ENCODE assay signal across 27 cellular contexts in genomic region chr22:35596821-35597220, GRCh38. TPM values are rescaled to one million over a fixed set of nuclear protein-coding genes. Genes with fewer than 3 reads are reported as not detected.
DNase-seq lines count a peak whose midpoint lies in the region; ATAC-seq lines count a peak whose summit lies in the region.
"Had no signal": no experiment of that assay in that cellular context is flagged by ENCODE, and none has a peak within 500 bp of the region (broad histone marks: within the 10 kb centered on the region; RNA-seq: fewer than 3 reads in every experiment).

No MANE protein-coding gene starts in this region.

- no peak overlapping the region for H3K9ac ChIP-seq in stomach smooth muscle (ENCODE audit: low read length in 2 of 2)
- H3K9ac ChIP-seq: BLaER1 treated with 17β-estradiol and CSF1 and Interleukin-3, amounts not matched to agents 10 nM and 100 nM had no signal

- H3K4me1 ChIP-seq in stomach smooth muscle (ENCODE audit: control insufficient read depth, insufficient read depth, low read length), result peaks cover 30% of the 10 kb centered on the region
- H3K4me1 ChIP-seq: HAP-1 had no signal

- no peaks in the 10 kb centered on the region for H3K36me3 ChIP-seq in stomach smooth muscle (ENCODE audit: control insufficient read depth in 2 of 2, insufficient read depth in 2 of 2, low read length in 2 of 2)
- H3K36me3 ChIP-seq: BLaER1 treated with 17β-estradiol and CSF1 and Interleukin-3, amounts not matched to agents 10 nM and 100 nM; HAP-1; transverse colon had no signal

- H3K4me1 Mint-ChIP-seq in activated naive CD8-positive, alpha-beta T cell treated with anti-CD3 and anti-CD28 coated beads for 36 hours, result no peaks in the 10 kb centered on the region
- H3K4me1 Mint-ChIP-seq: activated T-helper 17 cell treated with anti-CD3 and anti-CD28 coated beads, Interleukin-2, amount 50 U/mL, for 72 hours had no signal

- H3K27ac Mint-ChIP-seq in activated naive CD8-positive, alpha-beta T cell treated with anti-CD3 and anti-CD28 coated beads for 36 hours, result no peak overlapping the region
- H3K27ac Mint-ChIP-seq: activated CD8-positive, alpha-beta T cell treated with anti-CD3 and anti-CD28 coated beads for 36 hours; activated naive CD4-positive, alpha-beta T cell treated with anti-CD3 and anti-CD28 coated beads, Interleukin-2, amount 50 U/mL, for 72 hours; activated T-helper 17 cell treated with anti-CD3 and anti-CD28 coated beads, Interleukin-2, amount 50 U/mL, for 72 hours had no signal

- intact Hi-C loops in left cardiac atrium (cut with DNase I), result no loop called here

- H3K9me3 ChIP-seq in stomach smooth muscle (ENCODE audit: control insufficient read depth in 2 of 2, low read length in 2 of 2), result no peaks in the 10 kb centered on the region
- H3K9me3 ChIP-seq: BLaER1 treated with 17β-estradiol and CSF1 and Interleukin-3, amounts not matched to agents 10 nM and 100 nM; HAP-1; transverse colon had no signal

- H3K36me3 Mint-ChIP-seq in activated naive CD8-positive, alpha-beta T cell treated with anti-CD3 and anti-CD28 coated beads for 36 hours, result no peaks in the 10 kb centered on the region
- H3K36me3 Mint-ChIP-seq: activated naive CD4-positive, alpha-beta T cell treated with anti-CD3 and anti-CD28 coated beads, Interleukin-2, amount 50 U/mL, for 72 hours had no signal

- DNase-seq in astrocyte of the hippocampus (ENCODE audit: low read depth, low spot score) (peak; percentile 31), left cardiac atrium (no peak), myocyte (ENCODE audit: low read depth) (peak; percentile 69), amniotic stem cell (lab: John Stamatoyannopoulos, UW) (no peak)
- no peak for DNase-seq in activated naive CD8-positive, alpha-beta T cell treated with anti-CD3 and anti-CD28 coated beads for 36 hours
- DNase-seq: activated CD8-positive, alpha-beta T cell treated with anti-CD3 and anti-CD28 coated beads for 36 hours; COR-L47; DMS79 treated with DMSO at 0.1 percent for 48 hours; glutamatergic neuron; KBM-7; NCI-H2029; NCI-H69; T-helper 2 cell; transverse colon had no signal

- ATAC-seq in left cardiac atrium (peak; percentile 60 to 68), HG02588 (IDR thresholded peaks at IDR 0.05; ENCODE audit: unreplicated experiment) (no peak)
- ATAC-seq: activated CD8-positive, alpha-beta T cell treated with anti-CD3 and anti-CD28 coated beads for 36 hours; activated naive CD4-positive, alpha-beta T cell treated with anti-CD3 and anti-CD28 coated beads, Interleukin-2, amount 50 U/mL, for 72 hours; activated T-helper 17 cell treated with anti-CD3 and anti-CD28 coated beads, Interleukin-2, amount 50 U/mL, for 72 hours had no signal

- no peak overlapping the region for H3K4me3 Mint-ChIP-seq in activated naive CD8-positive, alpha-beta T cell treated with anti-CD3 and anti-CD28 coated beads for 36 hours
- H3K4me3 Mint-ChIP-seq: activated CD8-positive, alpha-beta T cell treated with anti-CD3 and anti-CD28 coated beads for 36 hours; activated T-helper 17 cell treated with anti-CD3 and anti-CD28 coated beads, Interleukin-2, amount 50 U/mL, for 72 hours had no signal

- peak overlapping the region; percentile 24 for H3K27ac ChIP-seq in stomach smooth muscle (ENCODE audit: low read length)
- H3K27ac ChIP-seq: BLaER1 treated with 17β-estradiol and CSF1 and Interleukin-3, amounts not matched to agents 10 nM and 100 nM; SK-N-MC had no signal

- no peak overlapping the region for H3K4me3 ChIP-seq in stomach smooth muscle (ENCODE audit: low read length in 2 of 2)
- H3K4me3 ChIP-seq: BLaER1 treated with 17β-estradiol and CSF1 and Interleukin-3, amounts not matched to agents 10 nM and 100 nM; HAP-1; SK-N-MC; transverse colon had no signal

- H3K9me3 Mint-ChIP-seq in activated naive CD8-positive, alpha-beta T cell treated with anti-CD3 and anti-CD28 coated beads for 36 hours, result no peaks in the 10 kb centered on the region
- H3K9me3 Mint-ChIP-seq: activated CD8-positive, alpha-beta T cell treated with anti-CD3 and anti-CD28 coated beads for 36 hours; activated naive CD4-positive, alpha-beta T cell treated with anti-CD3 and anti-CD28 coated beads, Interleukin-2, amount 50 U/mL, for 72 hours; activated T-helper 17 cell treated with anti-CD3 and anti-CD28 coated beads, Interleukin-2, amount 50 U/mL, for 72 hours had no signal

- peaks cover 5% of the 10 kb centered on the region for H3K27me3 Mint-ChIP-seq in activated naive CD8-positive, alpha-beta T cell treated with anti-CD3 and anti-CD28 coated beads for 36 hours

- H3K27me3 ChIP-seq in stomach smooth muscle (ENCODE audit: control insufficient read depth in 1 of 2, insufficient read depth in 2 of 2, low read length in 2 of 2), result no peaks in the 10 kb centered on the region
- H3K27me3 ChIP-seq: BLaER1 treated with 17β-estradiol and CSF1 and Interleukin-3, amounts not matched to agents 10 nM and 100 nM; transverse colon had no signal

RNA-seq across cellular contexts. Expression of gene MB, which starts 20.3 kb away (rescaled TPM):
- total RNA-seq in left cardiac atrium (1,000 to 10,000 TPM; 7,141 to 7,312 TPM), myocyte (3.9 and 6.2 TPM in 2 replicates)
- 1.8 TPM for polyA plus RNA-seq in myocyte (2012)
- total RNA-seq in activated naive CD8-positive, alpha-beta T cell treated with anti-CD3 and anti-CD28 coated beads for 36 hours, result not detected
- total RNA-seq: activated CD8-positive, alpha-beta T cell treated with anti-CD3 and anti-CD28 coated beads for 36 hours; endothelial cell of umbilical vein; kidney epithelial cell; lung microvascular endothelial cell; MCF 10A had no signal
- polyA plus RNA-seq: AG04450, endothelial cell of umbilical vein had no signal

RNA-seq across cellular contexts. Expression of gene APOL6, which starts 51.4 kb away (rescaled TPM):
- total RNA-seq in left cardiac atrium, result 10 to 100 TPM; 20.6 to 23.0 TPM
- total RNA-seq in myocyte, result 7.0 and 7.1 TPM in 2 replicates
- 5.0 TPM for polyA plus RNA-seq in myocyte (2012)
- total RNA-seq in activated naive CD8-positive, alpha-beta T cell treated with anti-CD3 and anti-CD28 coated beads for 36 hours, result 10 to 100 TPM; 54.9 to 55.8 TPM

RNA-seq across cellular contexts. Expression of gene RASD2, which starts 56.2 kb away (rescaled TPM):
- total RNA-seq in left cardiac atrium (1 to 10 TPM; 2.7 to 4.0 TPM), myocyte (0.36 and 0.45 TPM in 2 replicates)
- polyA plus RNA-seq in myocyte (2012), result 0.37 TPM
- under 1 TPM; 0.06 to 0.16 TPM for total RNA-seq in activated naive CD8-positive, alpha-beta T cell treated with anti-CD3 and anti-CD28 coated beads for 36 hours
- total RNA-seq: activated CD8-positive, alpha-beta T cell treated with anti-CD3 and anti-CD28 coated beads for 36 hours; endothelial cell of umbilical vein; HT-29; lung microvascular endothelial cell; MCF 10A had no signal
- polyA plus RNA-seq: endothelial cell of umbilical vein had no signal

Comparison
In these comparisons a context has a peak if more than half of its experiments do, and no peak if none do; other contexts are left out.
1. DNase-seq: peak in astrocyte of the hippocampus (single experiment) and myocyte (single experiment); none in left cardiac atrium (single experiment), amniotic stem cell (single experiment) and activated naive CD8-positive, alpha-beta T cell treated with anti-CD3 and anti-CD28 coated beads for 36 hours (single experiment).
2. RNA of gene MB, which starts 20.3 kb away (total RNA-seq): 7,141 to 7,312 TPM in left cardiac atrium; 3.9 to 6.2 TPM in myocyte and not detected in activated naive CD8-positive, alpha-beta T cell treated with anti-CD3 and anti-CD28 coated beads for 36 hours; every median in the first group is over 100 times any median in the second.